ENCODE assay signal across 27 cellular contexts in the genomic region with DNA sequence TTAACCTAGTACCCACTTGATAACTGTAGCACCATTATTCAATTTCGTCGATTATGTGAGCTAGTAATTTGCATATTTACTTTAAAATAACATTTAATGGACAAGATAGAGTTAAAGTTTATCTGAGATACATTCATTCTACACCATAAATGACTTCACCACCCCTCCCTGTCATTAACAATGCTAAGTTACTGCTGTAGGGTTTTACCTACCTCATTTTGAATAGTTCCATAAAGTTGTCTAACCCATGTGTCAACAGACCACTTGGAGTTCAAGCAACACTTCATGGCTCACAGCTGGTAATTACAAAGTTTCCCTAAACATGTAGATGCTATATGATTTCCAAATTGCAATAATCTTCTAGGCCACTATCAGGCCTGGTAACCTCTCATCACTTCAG.
"Had no signal": no experiment of that assay in that cellular context is flagged by ENCODE, and none has a peak within 500 bp of the region (broad histone marks: within the 10 kb centered on the region; RNA-seq: fewer than 3 reads in every experiment).

No MANE protein-coding gene starts in this region.

- H3K36me3 ChIP-seq: esophagus muscularis mucosa, heart right ventricle, left lung, ovary, sigmoid colon, stomach, thyroid gland, upper lobe of left lung, uterus had no signal

- DNase-seq: dermis blood vessel endothelial cell; effector memory CD4-positive, alpha-beta T cell; foreskin melanocyte; glutamatergic neuron; heart right ventricle; hypothalamus; kidney; left lung; mesenchymal stem cell; midbrain; natural killer cell; occipital lobe; ovary; posterior cingulate gyrus; psoas muscle; right cardiac atrium; sigmoid colon; stimulated activated CD4-positive, alpha-beta T cell treated with anti-CD3 and anti-CD28 coated beads, Interleukin-15, amount 100 ng/mL, for 24 hours; stimulated activated CD4-positive, alpha-beta T cell treated with anti-CD3 and anti-CD28 coated beads, Interleukin-2, amount 100 ng/mL, for 48 hours; stimulated activated CD8-positive, alpha-beta memory T cell treated with anti-CD3 and anti-CD28 coated beads, Interleukin-4, amount 100 ng/mL, for 48 hours; stimulated activated naive CD4-positive, alpha-beta T cell treated with Interleukin-2 at 50 U/mL for 16 hours; stomach; thyroid gland; upper lobe of left lung; uterus had no signal

- H3K27me3 ChIP-seq: esophagus muscularis mucosa, heart right ventricle, left lung, ovary, sigmoid colon, stomach, thyroid gland, upper lobe of left lung, uterus had no signal

- H3K27ac ChIP-seq: coronary artery, esophagus muscularis mucosa, heart right ventricle, left lung, ovary, psoas muscle, sigmoid colon, thyroid gland, upper lobe of left lung, uterus had no signal

- H3K4me3 ChIP-seq: coronary artery, esophagus muscularis mucosa, heart right ventricle, left lung, ovary, psoas muscle, sigmoid colon, stomach, thyroid gland, upper lobe of left lung, uterus had no signal

- ATAC-seq: heart right ventricle, natural killer cell, psoas muscle, right cardiac atrium had no signal

- H3K9me3 ChIP-seq: esophagus muscularis mucosa, heart right ventricle, left lung, ovary, psoas muscle, sigmoid colon, stomach, thyroid gland, upper lobe of left lung, uterus had no signal
